Comparison of ENCODE assay signal across 14 cellular contexts in genomic region chr21:33951276-33952178, GRCh38. TPM values are rescaled to one million over a fixed set of nuclear protein-coding genes. Genes with fewer than 3 reads are reported as not detected.
A peak's percentile ranks its signal among the peaks of the same experiment; 100 is the strongest.
DNase-seq lines count a peak whose midpoint lies in the region; ATAC-seq and TF ChIP-seq lines count a peak whose summit lies in the region.
"Had no signal": no experiment of that assay in that cellular context is flagged by ENCODE, and none has a peak within 500 bp of the region (broad histone marks: within the 10 kb centered on the region; RNA-seq: fewer than 3 reads in every experiment).

No MANE protein-coding gene starts in this region.

- H3K23ac ChIP-seq in mesenchymal stem cell (ENCODE audit: low read length in 2 of 2) = no peak overlapping the region

- H4K8ac ChIP-seq in mesenchymal stem cell (ENCODE audit: low read length) = peak overlapping the region; percentile 48

- no peaks in the 10 kb centered on the region for H3K9me3 Mint-ChIP-seq in stimulated activated naive CD8-positive, alpha-beta T cell treated with anti-CD3 and anti-CD28 coated beads, Interleukin-15, Interleukin-2, amounts not matched to agents 100 ng/mL and 50 ng/mL, for 24 hours
- peaks cover 0 to 3% of the 10 kb centered on the region in 2 donors for H3K9me3 Mint-ChIP-seq in activated naive CD4-positive, alpha-beta T cell treated with anti-CD3 and anti-CD28 coated beads, Interleukin-2, amount 50 U/mL, for 72 hours

- TF ChIP-seq POLR2A in vagina (IDR thresholded peaks at IDR 0.05) = no peak

- no peak overlapping the region for H2BK15ac ChIP-seq in mesenchymal stem cell (ENCODE audit: low read depth, poor library complexity, severe bottlenecking)

- peak overlapping the region; percentile 64 to 89 for H2BK12ac ChIP-seq in mesenchymal stem cell (ENCODE audit: low read length in 2 of 2)

- peak overlapping the region; percentile 83 for H3K27ac Mint-ChIP-seq in stimulated activated naive CD8-positive, alpha-beta T cell treated with anti-CD3 and anti-CD28 coated beads, Interleukin-15, Interleukin-2, amounts not matched to agents 100 ng/mL and 50 ng/mL, for 24 hours
- H3K27ac Mint-ChIP-seq in activated naive CD4-positive, alpha-beta T cell treated with anti-CD3 and anti-CD28 coated beads, Interleukin-2, amount 50 U/mL, for 72 hours = peak overlapping the region; percentile 17 to 99

- H3K9ac ChIP-seq in mesenchymal stem cell (ENCODE audit: low read length) = peak overlapping the region; percentile 77

- no peak overlapping the region for H2BK120ac ChIP-seq in mesenchymal stem cell (ENCODE audit: low read depth, low read length)

- H3K4ac ChIP-seq in mesenchymal stem cell (ENCODE audit: low read depth in 1 of 2, low read length in 2 of 2) = peak overlapping the region; percentile 1 to 60

- H3K9me3 ChIP-seq in mesenchymal stem cell (ENCODE audit: control insufficient read depth, low read length) (no peaks in the 10 kb centered on the region), vagina (no peaks in the 10 kb centered on the region)
- H3K9me3 ChIP-seq: body of pancreas, MG63, mucosa of descending colon, testis had no signal

- peaks cover 94% of the 10 kb centered on the region for H3K4me1 Mint-ChIP-seq in stimulated activated naive CD8-positive, alpha-beta T cell treated with anti-CD3 and anti-CD28 coated beads, Interleukin-15, Interleukin-2, amounts not matched to agents 100 ng/mL and 50 ng/mL, for 24 hours (ENCODE audit: low read depth)

- no peak for DNase-seq in stimulated activated naive CD8-positive, alpha-beta T cell treated with anti-CD3 and anti-CD28 coated beads, Interleukin-15, Interleukin-2, amounts not matched to agents 100 U/mL and 50 U/mL, for 24 hours
- DNase-seq in activated naive CD4-positive, alpha-beta T cell treated with anti-CD3 and anti-CD28 coated beads, Interleukin-2, amount 50 U/mL, for 72 hours (ENCODE audit: low spot score in 2 of 2) = no peak
- peak; percentile 76 for DNase-seq in mesenchymal stem cell
- peak in 1 of 2 donors; percentile 79 for DNase-seq in vagina (ENCODE audit: extremely low spot score in 2 of 2)
- DNase-seq in DMS53 treated with DMSO at 0.1 percent for 48 hours (lab: John Stamatoyannopoulos, UW; ENCODE audit: unreplicated experiment) = no peak
- no peak for DNase-seq in DMS 273 (lab: John Stamatoyannopoulos, UW; ENCODE audit: unreplicated experiment)
- DNase-seq: body of pancreas, glutamatergic neuron, MG63, mucosa of descending colon, testis had no signal

- H3K36me3 ChIP-seq in mesenchymal stem cell (ENCODE audit: control insufficient read depth in 1 of 2, insufficient read depth in 2 of 2, low read depth in 1 of 2, low read length in 2 of 2) (no peaks in the 10 kb centered on the region), vagina (no peaks in the 10 kb centered on the region)
- H3K36me3 ChIP-seq: MG63 had no signal

- H3K4me1 ChIP-seq in mesenchymal stem cell (ENCODE audit: control insufficient read depth, insufficient read depth, low read depth, low read length) (peaks cover 28% of the 10 kb centered on the region), vagina (peaks cover 28% of the 10 kb centered on the region)
- H3K4me1 ChIP-seq: testis had no signal

- peak overlapping the region; percentile 34 for H4K91ac ChIP-seq in mesenchymal stem cell (ENCODE audit: low read length)

- H3K27me3 ChIP-seq in mesenchymal stem cell (ENCODE audit: control insufficient read depth in 1 of 2, insufficient read depth in 1 of 2, low read length in 2 of 2) (no peaks in the 10 kb centered on the region), vagina (no peaks in the 10 kb centered on the region)
- H3K27me3 ChIP-seq: body of pancreas, MG63, testis had no signal

- H3K27me3 Mint-ChIP-seq in stimulated activated naive CD8-positive, alpha-beta T cell treated with anti-CD3 and anti-CD28 coated beads, Interleukin-15, Interleukin-2, amounts not matched to agents 100 ng/mL and 50 ng/mL, for 24 hours = peaks cover 4% of the 10 kb centered on the region

- peaks cover 8% of the 10 kb centered on the region for H3K36me3 Mint-ChIP-seq in stimulated activated naive CD8-positive, alpha-beta T cell treated with anti-CD3 and anti-CD28 coated beads, Interleukin-15, Interleukin-2, amounts not matched to agents 100 ng/mL and 50 ng/mL, for 24 hours (ENCODE audit: low read depth)
- H3K36me3 Mint-ChIP-seq in activated naive CD4-positive, alpha-beta T cell treated with anti-CD3 and anti-CD28 coated beads, Interleukin-2, amount 50 U/mL, for 72 hours = peaks cover 16 to 17% of the 10 kb centered on the region in 2 donors

- peak overlapping the region in 1 of 2 experiments; percentile 44 for H3K14ac ChIP-seq in mesenchymal stem cell (ENCODE audit: low read length in 2 of 2)

- H2AK5ac ChIP-seq in mesenchymal stem cell (ENCODE audit: low read length, severe bottlenecking) = peak overlapping the region; percentile 98

- peak overlapping the region; percentile 58 for H3K4me3 Mint-ChIP-seq in stimulated activated naive CD8-positive, alpha-beta T cell treated with anti-CD3 and anti-CD28 coated beads, Interleukin-15, Interleukin-2, amounts not matched to agents 100 ng/mL and 50 ng/mL, for 24 hours

- no peak overlapping the region for H3K4me3 ChIP-seq in mesenchymal stem cell (ENCODE audit: insufficient read depth in 1 of 2, low read depth in 1 of 2, low read length in 2 of 2)
- no peak overlapping the region for H3K4me3 ChIP-seq in vagina
- H3K4me3 ChIP-seq: body of pancreas, MG63, mucosa of descending colon, testis had no signal

- intact Hi-C loops in vagina (cut with DNase I) = no loop called here

- H2AFZ ChIP-seq in mesenchymal stem cell (ENCODE audit: low read depth, low read length) = no peak overlapping the region

- peak overlapping the region; percentile 35 to 68 for H3K18ac ChIP-seq in mesenchymal stem cell (ENCODE audit: low read depth in 1 of 2, low read length in 2 of 2)

- ATAC-seq in stimulated activated naive CD8-positive, alpha-beta T cell treated with anti-CD3 and anti-CD28 coated beads, Interleukin-15, Interleukin-2, amounts not matched to agents 100 U/mL and 50 U/mL, for 24 hours = no peak
- ATAC-seq in activated naive CD4-positive, alpha-beta T cell treated with anti-CD3 and anti-CD28 coated beads, Interleukin-2, amount 50 U/mL, for 72 hours = no peak
- no peak for ATAC-seq in GM21515 (IDR thresholded peaks at IDR 0.05; ENCODE audit: unreplicated experiment)
- ATAC-seq: body of pancreas, mucosa of descending colon had no signal

- peak overlapping the region; percentile 1 for H2BK5ac ChIP-seq in mesenchymal stem cell (ENCODE audit: low read depth, low read length, poor library complexity, severe bottlenecking)

- peak overlapping the region; percentile 85 for H3K27ac ChIP-seq in mesenchymal stem cell (ENCODE audit: low read length, poor library complexity, severe bottlenecking)
- H3K27ac ChIP-seq in vagina = peak overlapping the region; percentile 53
- H3K27ac ChIP-seq: body of pancreas, C4-2B, testis had no signal

- WGBS in mesenchymal stem cell = 82% methylated on average over 8 of the region's 8 CpGs

- no peak for TF ChIP-seq CTCF in vagina (IDR thresholded peaks at IDR 0.05)

- H3K79me1 ChIP-seq in mesenchymal stem cell (replicated peaks; ENCODE audit: low read length, poor library complexity, severe bottlenecking) = peaks cover 2% of the 10 kb centered on the region

- H3K4me2 ChIP-seq in mesenchymal stem cell (ENCODE audit: low read length, poor library complexity, severe bottlenecking) = no peak overlapping the region

RNA-seq across cellular contexts. Expression of gene ATP5PO, which starts 35.9 kb away (rescaled TPM):
- 100 to 1,000 TPM; 208 to 242 TPM for total RNA-seq in activated naive CD4-positive, alpha-beta T cell treated with anti-CD3 and anti-CD28 coated beads, Interleukin-2, amount 50 U/mL, for 72 hours
- polyA plus RNA-seq in mesenchymal stem cell (2013, experiment 1 of 2) = 332 TPM
- polyA plus RNA-seq in mesenchymal stem cell (2013, experiment 2 of 2) = 334 TPM
- 133 TPM for total RNA-seq in vagina
